ENCODE assay signal across 19 cellular contexts in the genomic region with DNA sequence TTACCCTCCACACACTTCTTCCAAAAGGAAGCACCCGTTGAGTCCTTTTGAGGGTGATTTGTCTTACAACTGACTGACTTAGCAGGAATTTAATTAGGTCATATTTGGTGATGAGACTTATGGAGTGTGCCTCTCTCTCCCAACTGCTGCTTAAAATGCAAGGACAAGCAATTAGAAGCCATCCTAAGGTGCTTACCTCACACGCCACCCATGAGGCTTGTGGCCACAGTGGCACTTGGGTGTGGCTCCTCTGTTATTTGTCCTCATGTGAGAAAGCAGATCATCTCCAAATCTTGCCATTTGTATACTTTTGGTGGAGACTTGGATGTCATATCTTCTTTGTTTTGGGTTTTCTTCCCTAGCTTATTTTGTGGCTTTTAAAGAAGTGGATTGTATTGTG.
DNase-seq lines count a peak whose midpoint lies in the region; ATAC-seq, FAIRE-seq and TF ChIP-seq lines count a peak whose summit lies in the region.
"Had no signal": no experiment of that assay in that cellular context is flagged by ENCODE, and none has a peak within 500 bp of the region (broad histone marks: within the 10 kb centered on the region; RNA-seq: fewer than 3 reads in every experiment).

No MANE protein-coding gene starts in this region.

- no peak overlapping the region for H3K9ac ChIP-seq in endothelial cell of umbilical vein (replicated peaks; ENCODE audit: extremely low read depth, insufficient read depth, low read length)

- H3K27ac ChIP-seq in PC-9 (peak overlapping the region; percentile 20; the same call in 1 of the 2 replicates), endothelial cell of umbilical vein (ENCODE audit: insufficient read depth, low read depth, low read length) (no peak overlapping the region)
- H3K27ac ChIP-seq: A549 had no signal

- H2AFZ ChIP-seq in PC-9 (no peak overlapping the region), endothelial cell of umbilical vein (ENCODE audit: low read depth, low read length) (no peak overlapping the region)

- no peak for ATAC-seq in activated CD8-positive, alpha-beta T cell treated with anti-CD3 and anti-CD28 coated beads, Interleukin-2, amount 10 ng/mL, durations not matched to agents 7 days and 5 days
- ATAC-seq in GM21576 (IDR thresholded peaks at IDR 0.05; ENCODE audit: unreplicated experiment) = no peak
- ATAC-seq: A549; CD8-positive, alpha-beta T cell had no signal

- H3K36me3 Mint-ChIP-seq in IgD-negative memory B cell = peaks cover 14% of the 10 kb centered on the region
- peaks cover 23% of the 10 kb centered on the region for H3K36me3 Mint-ChIP-seq in activated CD8-positive, alpha-beta T cell treated with anti-CD3 and anti-CD28 coated beads, Interleukin-2, amount 10 ng/mL, durations not matched to agents 7 days and 5 days (ENCODE audit: low read depth)

- H3K9me2 ChIP-seq in PC-9 (ENCODE audit: insufficient read depth) = no peaks in the 10 kb centered on the region

- no peaks in the 10 kb centered on the region for H3K9me1 ChIP-seq in endothelial cell of umbilical vein (replicated peaks; ENCODE audit: control insufficient read depth, extremely low read depth, insufficient read depth, low read length)

- dilution Hi-C loops in endothelial cell of umbilical vein (cut with MboI; ENCODE audit: extremely low pct_ligation_motif_present, low sequenced_read_pairs) = no loop called here

- H3K4me1 Mint-ChIP-seq in IgD-negative memory B cell = peaks cover 0 to 5% (median 4%) of the 10 kb centered on the region in 3 donors
- no peaks in the 10 kb centered on the region for H3K4me1 Mint-ChIP-seq in activated CD8-positive, alpha-beta T cell treated with anti-CD3 and anti-CD28 coated beads, Interleukin-2, amount 10 ng/mL, durations not matched to agents 7 days and 5 days (ENCODE audit: low read depth)
- H3K4me1 Mint-ChIP-seq: CD14-positive monocyte had no signal

- H3K27ac Mint-ChIP-seq in IgD-negative memory B cell = peak overlapping the region; percentile 17 to 50 (median 34)
- no peak overlapping the region for H3K27ac Mint-ChIP-seq in activated CD8-positive, alpha-beta T cell treated with anti-CD3 and anti-CD28 coated beads, Interleukin-2, amount 10 ng/mL, durations not matched to agents 7 days and 5 days
- H3K27ac Mint-ChIP-seq: CD14-positive monocyte; CD8-positive, alpha-beta T cell; HFFc6 had no signal

- H3K79me2 ChIP-seq in PC-9 (ENCODE audit: low read depth) (no peaks in the 10 kb centered on the region), endothelial cell of umbilical vein (ENCODE audit: control insufficient read depth, insufficient read depth, low read length) (no peaks in the 10 kb centered on the region)

- CTCF ChIA-PET in PC-9 (lab: Charles Lee) = no interaction called here
- CTCF ChIA-PET in endothelial cell of umbilical vein (lab: Charles Lee) = no interaction called here
- CTCF ChIA-PET in GM10248 (lab: Yijun Ruan, JAX) = no interaction called here
- CTCF ChIA-PET in activated CD8-positive, alpha-beta T cell treated with anti-CD3 and anti-CD28 coated beads, Interleukin-2, amount 10 ng/mL, durations not matched to agents 7 days and 5 days (lab: Charles Lee) = interaction anchor here (0.8 to 2.2 kb wide), 3 partner anchors 9 to 185 kb away, joined by 3 to 8 read pairs (median 3); no protein-coding TSS in a partner anchor

- H3K4me2 ChIP-seq in PC-9 (0 out of 2 replicates have a peak overlapping the region, but pooled peaks have one; percentile 62), endothelial cell of umbilical vein (ENCODE audit: insufficient read depth, low read length) (no peak overlapping the region)
- H3K4me2 ChIP-seq: A549 had no signal

- H3K36me3 ChIP-seq in PC-9 (ENCODE audit: low read depth) (peaks cover 26% of the 10 kb centered on the region), endothelial cell of umbilical vein (ENCODE audit: control insufficient read depth in 2 of 2, extremely low read depth in 1 of 2, insufficient read depth in 2 of 2, low read length in 2 of 2) (peaks cover 0 to 2% of the 10 kb centered on the region in 2 experiments)
- H3K36me3 ChIP-seq: HAP-1 had no signal

- H3K4me1 ChIP-seq in PC-9 (replicated peaks; ENCODE audit: insufficient read depth) (peaks cover 32% of the 10 kb centered on the region), endothelial cell of umbilical vein (ENCODE audit: control insufficient read depth, extremely low read depth, insufficient read depth, low read length) (no peaks in the 10 kb centered on the region)

- H3K27me3 Mint-ChIP-seq in IgD-negative memory B cell = no peaks in the 10 kb centered on the region
- no peaks in the 10 kb centered on the region for H3K27me3 Mint-ChIP-seq in activated CD8-positive, alpha-beta T cell treated with anti-CD3 and anti-CD28 coated beads, Interleukin-2, amount 10 ng/mL, durations not matched to agents 7 days and 5 days (ENCODE audit: low read depth)

- DNase-seq in PC-9 = no peak
- DNase-seq in endothelial cell of umbilical vein (ENCODE audit: low read depth, low spot score) = no peak
- DNase-seq in GM10248 (ENCODE audit: extremely low spot score) = no peak
- DNase-seq in activated CD8-positive, alpha-beta T cell treated with anti-CD3 and anti-CD28 coated beads, Interleukin-2, amount 10 ng/mL, durations not matched to agents 7 days and 5 days = no peak
- DNase-seq: CD8-positive, alpha-beta T cell; COR-L47; DMS153; DMS79 treated with DMSO at 0.1 percent for 48 hours; EL; HFFc6 had no signal

- no peak for TF ChIP-seq POLR2A in endothelial cell of umbilical vein (IDR thresholded peaks at IDR 0.05; ENCODE audit: low read depth, low read length)

- no peak for FAIRE-seq in endothelial cell of umbilical vein (lab: Jason Lieb, UNC)
- FAIRE-seq: A549, D721Med, G401.6, GM12892, H1 had no signal

- H3K27me3 ChIP-seq in PC-9 (ENCODE audit: insufficient read depth, low read depth) (no peaks in the 10 kb centered on the region), endothelial cell of umbilical vein (ENCODE audit: control insufficient read depth in 2 of 2, insufficient read depth in 2 of 2, low read length in 2 of 2) (no peaks in the 10 kb centered on the region)

- no peaks in the 10 kb centered on the region for H4K20me1 ChIP-seq in PC-9 (ENCODE audit: insufficient read depth)
- H4K20me1 ChIP-seq in endothelial cell of umbilical vein (replicated peaks; ENCODE audit: control insufficient read depth, extremely low read depth, insufficient read depth, low read length) = no peaks in the 10 kb centered on the region

- no peaks in the 10 kb centered on the region for H3K9me3 Mint-ChIP-seq in IgD-negative memory B cell
- no peaks in the 10 kb centered on the region for H3K9me3 Mint-ChIP-seq in activated CD8-positive, alpha-beta T cell treated with anti-CD3 and anti-CD28 coated beads, Interleukin-2, amount 10 ng/mL, durations not matched to agents 7 days and 5 days (ENCODE audit: insufficient read depth)
- H3K9me3 Mint-ChIP-seq: CD14-positive monocyte; CD8-positive, alpha-beta T cell; HFFc6 had no signal

- H3K4me3 ChIP-seq in PC-9 = no peak overlapping the region
- H3K4me3 ChIP-seq in endothelial cell of umbilical vein (replicated peaks in 1 of 3; ENCODE audit: insufficient read depth in 1 of 3, low read depth in 1 of 3, low read length in 3 of 3) = no peak overlapping the region
- H3K4me3 ChIP-seq: A549, HAP-1 had no signal

- H3K9me3 ChIP-seq in PC-9 (ENCODE audit: insufficient read depth, low read depth) (no peaks in the 10 kb centered on the region), endothelial cell of umbilical vein (replicated peaks; ENCODE audit: control insufficient read depth, insufficient read depth, low read length) (no peaks in the 10 kb centered on the region)
- H3K9me3 ChIP-seq: A549, HAP-1 had no signal

- intact Hi-C loops in PC-9 (cut with micrococcal nuclease; ENCODE audit: unreplicated experiment) = no loop called here
- intact Hi-C loops in endothelial cell of umbilical vein (cut with micrococcal nuclease) = no loop called here

- H3F3A ChIP-seq in PC-9 (ENCODE audit: insufficient read depth, low read depth) = peaks cover 33% of the 10 kb centered on the region

- TF ChIP-seq CTCF in PC-9 (conservative IDR thresholded peaks at IDR 0.05) = no peak
- TF ChIP-seq CTCF in endothelial cell of umbilical vein (IDR thresholded peaks at IDR 0.05; ENCODE audit: extremely low read depth in 1 of 2, insufficient read depth in 1 of 2, low read depth in 1 of 2, low read length in 2 of 2) = no peak
- no peak for TF ChIP-seq CTCF in GM10248 (IDR thresholded peaks at IDR 0.05; ENCODE audit: control extremely low read depth, extremely low read depth, low read depth, missing control alignments)

- no TSS peak for BruUV-seq in PC-9 (replicated peaks; lab: Mats Ljungman, UMichigan)
- TSS peak; percentile 46 for BruUV-seq in endothelial cell of umbilical vein (replicated peaks; lab: Mats Ljungman, UMichigan)

- peak overlapping the region in 2 of 4 donors; percentile 8 to 29 for H3K4me3 Mint-ChIP-seq in IgD-negative memory B cell
- no peak overlapping the region for H3K4me3 Mint-ChIP-seq in activated CD8-positive, alpha-beta T cell treated with anti-CD3 and anti-CD28 coated beads, Interleukin-2, amount 10 ng/mL, durations not matched to agents 7 days and 5 days
- H3K4me3 Mint-ChIP-seq: CD14-positive monocyte; CD8-positive, alpha-beta T cell; HFFc6 had no signal

- POLR2A ChIA-PET in PC-9 (lab: Charles Lee; ENCODE audit: unreplicated experiment) (no interaction called here), endothelial cell of umbilical vein (lab: Charles Lee) (no interaction called here), GM10248 (lab: Yijun Ruan, JAX) (no interaction called here)
- POLR2A ChIA-PET in activated CD8-positive, alpha-beta T cell treated with anti-CD3 and anti-CD28 coated beads, Interleukin-2, amount 10 ng/mL, durations not matched to agents 7 days and 5 days (lab: Charles Lee) = no interaction called here

TF ChIP-seq in endothelial cell of umbilical vein, 7 proteins besides CTCF, POLR2A, EP300 and RAD21:
- no peak for TF ChIP-seq FOS (IDR thresholded peaks at IDR 0.05; ENCODE audit: borderline replicate concordance, insufficient read depth, low read length)
- TF ChIP-seq GATA2 (IDR thresholded peaks at IDR 0.05; ENCODE audit: insufficient read depth, insufficient read length, low read depth, low read length) = no peak
- no peak for TF ChIP-seq POLR2AphosphoS5 (IDR thresholded peaks at IDR 0.05; ENCODE audit: insufficient read depth, low read depth, low read length)
- TF ChIP-seq EZH2 (IDR thresholded peaks at IDR 0.05; ENCODE audit: borderline replicate concordance, low read depth, low read length, severe bottlenecking) = no peak
- TF ChIP-seq JUN (IDR thresholded peaks at IDR 0.05; ENCODE audit: borderline replicate concordance, insufficient read depth, insufficient read length, low read depth) = no peak
- TF ChIP-seq, protein P1, sequence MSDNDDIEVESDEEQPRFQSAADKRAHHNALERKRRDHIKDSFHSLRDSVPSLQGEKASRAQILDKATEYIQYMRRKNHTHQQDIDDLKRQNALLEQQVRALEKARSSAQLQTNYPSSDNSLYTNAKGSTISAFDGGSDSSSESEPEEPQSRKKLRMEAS (IDR thresholded peaks at IDR 0.05; ENCODE audit: insufficient read depth, insufficient read length) = no peak
- TF ChIP-seq MYC (IDR thresholded peaks at IDR 0.05; ENCODE audit: low read depth, low read length) = no peak
